In the genomic region with DNA sequence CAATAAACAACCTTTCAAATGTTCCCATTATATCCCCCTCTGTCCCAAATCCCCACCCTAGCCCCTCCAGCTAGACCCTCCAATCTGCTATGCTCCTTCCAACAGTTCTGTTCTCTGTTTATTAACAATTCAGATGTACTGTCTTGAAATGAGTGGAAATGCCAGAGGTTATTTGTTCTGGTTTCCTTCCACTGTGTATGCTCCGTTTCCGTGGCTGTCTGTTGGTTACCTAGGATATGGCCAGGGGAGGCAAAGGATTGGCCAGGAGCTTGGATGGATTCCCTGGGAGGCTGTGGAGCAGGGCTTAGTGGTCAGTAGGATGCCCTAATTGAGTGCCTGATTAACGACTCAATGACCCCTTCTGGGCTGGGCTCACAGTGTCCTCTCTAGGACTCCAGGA, we compare ENCODE assay signal across 9 cellular contexts.
A peak's percentile ranks its signal among the peaks of the same experiment; 100 is the strongest.
DNase-seq lines count a peak whose midpoint lies in the region; ATAC-seq and TF ChIP-seq lines count a peak whose summit lies in the region.
"Had no signal": no experiment of that assay in that cellular context is flagged by ENCODE, and none has a peak within 500 bp of the region (broad histone marks: within the 10 kb centered on the region; RNA-seq: fewer than 3 reads in every experiment).

No MANE protein-coding gene starts in this region.

- TF ChIP-seq CTCF in hepatocyte (IDR thresholded peaks at IDR 0.05; ENCODE audit: poor library complexity) (no peak), smooth muscle cell (IDR thresholded peaks at IDR 0.05; ENCODE audit: borderline replicate concordance, insufficient read depth, poor library complexity, severe bottlenecking) (no peak)

- H3K4me1 ChIP-seq in GM23248 (ENCODE audit: insufficient read depth) (peaks cover 50% of the 10 kb centered on the region), hepatocyte (ENCODE audit: insufficient read depth) (peaks cover 12% of the 10 kb centered on the region), smooth muscle cell (ENCODE audit: low read depth) (peaks cover 34% of the 10 kb centered on the region)

- peak overlapping the region; percentile 27; the same call in 1 of the 2 replicates for H3K27ac ChIP-seq in GM23248
- peak overlapping the region; percentile 61 for H3K27ac ChIP-seq in hepatocyte
- peak overlapping the region; percentile 51 for H3K27ac ChIP-seq in smooth muscle cell (ENCODE audit: low read depth)
- H3K27ac ChIP-seq: VCaP had no signal

- ATAC-seq in GM19023 (IDR thresholded peaks at IDR 0.05; ENCODE audit: unreplicated experiment) (no peak), GM21381 (IDR thresholded peaks at IDR 0.05; ENCODE audit: unreplicated experiment) (no peak), HG02678 (IDR thresholded peaks at IDR 0.05; ENCODE audit: unreplicated experiment) (no peak)

- H2AFZ ChIP-seq in GM23248, result peak overlapping the region; percentile 44
- H2AFZ ChIP-seq in hepatocyte, result peak overlapping the region; percentile 37
- no peak overlapping the region for H2AFZ ChIP-seq in smooth muscle cell (ENCODE audit: low read depth)

- peak overlapping the region; percentile 45 for H3K4me2 ChIP-seq in GM23248 (ENCODE audit: unreplicated experiment)
- H3K4me2 ChIP-seq in hepatocyte, result peak overlapping the region; percentile 48
- H3K4me2 ChIP-seq in smooth muscle cell, result peak overlapping the region; percentile 72

- H4K20me1 ChIP-seq in GM23248 (ENCODE audit: insufficient read depth) (no peaks in the 10 kb centered on the region), hepatocyte (ENCODE audit: insufficient read depth, poor library complexity, severe bottlenecking) (no peaks in the 10 kb centered on the region), smooth muscle cell (ENCODE audit: low read depth) (no peaks in the 10 kb centered on the region)

- H3F3A ChIP-seq in GM23248 (ENCODE audit: insufficient read depth) (peaks cover 35% of the 10 kb centered on the region), smooth muscle cell (ENCODE audit: low read depth) (no peaks in the 10 kb centered on the region)

- in situ Hi-C loops in GM23248 (cut with MboI), result no loop called here

- H3K9ac ChIP-seq in GM23248 (peak overlapping the region; percentile 31), smooth muscle cell (ENCODE audit: low read depth) (no peak overlapping the region)

- H3K9me2 ChIP-seq in GM23248 (ENCODE audit: insufficient read depth) (no peaks in the 10 kb centered on the region), hepatocyte (replicated peaks; ENCODE audit: insufficient read depth) (no peaks in the 10 kb centered on the region)

- H3K79me2 ChIP-seq in GM23248 (ENCODE audit: insufficient read depth), result no peaks in the 10 kb centered on the region
- no peaks in the 10 kb centered on the region for H3K79me2 ChIP-seq in hepatocyte
- no peaks in the 10 kb centered on the region for H3K79me2 ChIP-seq in smooth muscle cell (ENCODE audit: low read depth)

- no peaks in the 10 kb centered on the region for H3K36me3 ChIP-seq in GM23248 (ENCODE audit: low read depth)
- H3K36me3 ChIP-seq in hepatocyte (replicated peaks; ENCODE audit: insufficient read depth, low read depth), result no peaks in the 10 kb centered on the region
- no peaks in the 10 kb centered on the region for H3K36me3 ChIP-seq in smooth muscle cell (ENCODE audit: low read depth)

- no peaks in the 10 kb centered on the region for H3K27me3 ChIP-seq in GM23248 (replicated peaks; ENCODE audit: insufficient read depth)
- H3K27me3 ChIP-seq in hepatocyte, result no peaks in the 10 kb centered on the region
- H3K27me3 ChIP-seq in smooth muscle cell (ENCODE audit: low read depth), result no peaks in the 10 kb centered on the region

- DNase-seq in GM23248, result peak; percentile 62
- DNase-seq in amygdala (lab: John Stamatoyannopoulos, UW), result peak in 29 of 56 donors; percentile 2 to 70 (median 29)
- peak; percentile 16 for DNase-seq in hepatocyte (ENCODE audit: low spot score)
- DNase-seq in smooth muscle cell (lab: John Stamatoyannopoulos, UW; ENCODE audit: unreplicated experiment), result no peak
- no peak for DNase-seq in activated effector memory CD4-positive, alpha-beta T cell treated with Interleukin-2 at 50 U/mL for 16 hours

- 19% methylated on average over 3 of the region's 3 CpGs for WGBS in GM23248 (ENCODE audit: low coverage in 1 of 2, low lambda C conversion rate in 2 of 2, missing lambda C conversion rate in 2 of 2), 2 experiments
- WGBS in hepatocyte (ENCODE audit: low lambda C conversion rate, missing lambda C conversion rate), result 33% methylated on average over 3 of the region's 3 CpGs
- 25% methylated on average over 3 of the region's 3 CpGs for WGBS in smooth muscle cell (ENCODE audit: low lambda C conversion rate)

- H3K9me3 ChIP-seq in GM23248 (ENCODE audit: low read depth) (no peaks in the 10 kb centered on the region), hepatocyte (ENCODE audit: low read depth) (no peaks in the 10 kb centered on the region), smooth muscle cell (replicated peaks; ENCODE audit: low read depth) (no peaks in the 10 kb centered on the region)

- peak overlapping the region; percentile 26 for H3K4me3 ChIP-seq in GM23248
- H3K4me3 ChIP-seq in hepatocyte, result no peak overlapping the region
- H3K4me3 ChIP-seq in smooth muscle cell, result no peak overlapping the region

Comparison
In these comparisons a context has a peak if more than half of its experiments do, and no peak if none do; other contexts are left out.
1. DNase-seq: peak in GM23248 (single experiment), amygdala (29 of 56) and hepatocyte (single experiment); none in smooth muscle cell (single experiment) and activated effector memory CD4-positive, alpha-beta T cell treated with Interleukin-2 at 50 U/mL for 16 hours (single experiment).
2. Peak in every context shown above with its lines, with median percentiles within 50 percentile points of each other: H3K27ac ChIP-seq and H3K4me2 ChIP-seq.